8 cellular contexts compared by ENCODE assay signal in the genomic region with DNA sequence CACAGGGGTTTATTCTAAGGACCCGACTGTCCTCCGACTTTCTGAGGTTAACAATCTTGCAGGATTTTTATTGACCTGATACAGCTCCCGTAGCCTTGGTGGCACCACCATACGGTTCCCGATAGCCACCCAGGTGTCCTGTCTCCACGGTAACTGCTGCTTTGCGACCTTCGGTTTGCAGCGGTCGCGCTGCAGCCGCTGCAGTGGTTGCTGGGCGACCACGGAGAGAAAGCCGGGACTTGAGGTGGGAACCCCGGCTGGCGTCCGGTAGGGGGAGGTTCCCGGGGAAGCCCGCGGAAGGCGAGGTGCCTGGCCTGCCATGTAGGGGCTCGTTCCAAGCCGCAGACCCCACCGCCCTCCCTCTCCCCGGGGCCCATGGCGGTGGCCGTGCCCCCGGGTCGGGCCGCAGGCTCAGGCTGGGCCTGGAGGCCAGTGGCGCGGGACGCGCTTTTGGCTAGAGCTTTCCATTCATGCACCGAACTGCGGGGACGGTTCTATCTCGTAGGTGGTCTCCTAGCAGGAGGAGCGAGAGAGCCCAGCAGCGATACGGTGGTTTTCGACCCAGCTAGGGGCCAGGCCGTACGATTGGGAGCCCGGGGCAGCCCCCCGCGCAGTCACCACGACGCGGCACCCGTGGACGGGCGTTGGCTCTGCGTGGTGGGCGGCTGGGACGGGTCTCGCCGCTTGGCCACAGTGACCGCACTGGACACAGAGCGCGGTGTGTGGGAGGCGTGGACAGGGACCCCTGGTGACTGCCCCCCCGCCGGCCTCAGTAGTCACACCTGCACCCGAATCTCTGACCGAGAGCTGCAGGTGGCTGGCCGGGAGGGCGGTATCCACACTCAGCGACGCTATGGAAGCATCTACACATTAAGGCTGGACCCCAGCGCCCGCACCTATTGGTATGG. TPM values are rescaled to one million over a fixed set of nuclear protein-coding genes. Genes with fewer than 3 reads are reported as not detected.
DNase-seq lines count a peak whose midpoint lies in the region; ATAC-seq and TF ChIP-seq lines count a peak whose summit lies in the region.

A gene with protein sequence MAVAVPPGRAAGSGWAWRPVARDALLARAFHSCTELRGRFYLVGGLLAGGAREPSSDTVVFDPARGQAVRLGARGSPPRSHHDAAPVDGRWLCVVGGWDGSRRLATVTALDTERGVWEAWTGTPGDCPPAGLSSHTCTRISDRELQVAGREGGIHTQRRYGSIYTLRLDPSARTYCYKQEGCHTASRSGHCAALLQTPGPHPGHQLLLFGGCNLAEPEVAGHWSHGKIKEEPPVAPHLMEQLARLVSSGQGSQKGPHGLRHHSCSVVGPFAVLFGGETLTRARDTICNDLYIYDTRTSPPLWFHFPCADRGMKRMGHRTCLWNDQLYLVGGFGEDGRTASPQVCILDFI (plus strand): TSS at position 201 of the 908 bp plus-strand sequence. CDS start 175 bp downstream, at position 376.

- peak within 1 kb of the TSS; percentile 40 for H3K27ac Mint-ChIP-seq in dendritic cell treated with granulocyte-macrophage colony-stimulating factor and Interleukin-4, amounts not matched to agents 40 ng/mL and 50 ng/mL, for 4 days

- peaks cover 43% of the 10 kb centered on the region for H3K4me1 Mint-ChIP-seq in dendritic cell treated with granulocyte-macrophage colony-stimulating factor and Interleukin-4, amounts not matched to agents 40 ng/mL and 50 ng/mL, for 4 days (ENCODE audit: low read depth)

- DNase-seq in NCI-H1930 (lab: John Stamatoyannopoulos, UW): peak; percentile 89 to 90
- peak; percentile 28 to 49 for DNase-seq in activated CD4-positive, alpha-beta T cell treated with anti-CD3 and anti-CD28 coated beads, Interleukin-2, amount 50 U/mL, for 24 hours (ENCODE audit: low read depth in 1 of 2, low spot score in 1 of 2)
- peak; percentile 90 for DNase-seq in left lobe of liver (ENCODE audit: low spot score)
- peak; percentile 57 for DNase-seq in stimulated activated CD4-positive, alpha-beta T cell treated with anti-CD3 and anti-CD28 coated beads, Interleukin-4, amount 100 ng/mL, for 1 hour
- no peak for DNase-seq in Kasumi-1 (lab: John Stamatoyannopoulos, UW)

- H3K9me3 Mint-ChIP-seq in dendritic cell treated with granulocyte-macrophage colony-stimulating factor and Interleukin-4, amounts not matched to agents 40 ng/mL and 50 ng/mL, for 4 days: no peaks in the 10 kb centered on the region

- ATAC-seq in HG02610 (IDR thresholded peaks at IDR 0.05; ENCODE audit: unreplicated experiment) (peak; percentile 69), left lobe of liver (peak; percentile 89)

- H3K36me3 Mint-ChIP-seq in dendritic cell treated with granulocyte-macrophage colony-stimulating factor and Interleukin-4, amounts not matched to agents 40 ng/mL and 50 ng/mL, for 4 days (ENCODE audit: low read depth): peaks cover 46% of the 10 kb centered on the region

- intact Hi-C loops in dendritic cell treated with granulocyte-macrophage colony-stimulating factor and Interleukin-4, amounts not matched to agents 40 ng/mL and 50 ng/mL, for 4 days (cut with micrococcal nuclease): no loop called here

- H3K27me3 Mint-ChIP-seq in dendritic cell treated with granulocyte-macrophage colony-stimulating factor and Interleukin-4, amounts not matched to agents 40 ng/mL and 50 ng/mL, for 4 days: peaks cover 12% of the 10 kb centered on the region

- peak within 1 kb of the TSS; percentile 59 for H3K4me3 Mint-ChIP-seq in dendritic cell treated with granulocyte-macrophage colony-stimulating factor and Interleukin-4, amounts not matched to agents 40 ng/mL and 50 ng/mL, for 4 days

- TF ChIP-seq CTCF in GM12873 (IDR thresholded peaks at IDR 0.05; ENCODE audit: insufficient read depth, low read depth, low read length, missing control alignments): peak; percentile 20

RNA-seq across cellular contexts. Expression of the gene that starts here (rescaled TPM):
- total RNA-seq in left lobe of liver: 6.2 TPM

Comparison
In these comparisons a context has a peak if more than half of its experiments do, and no peak if none do; other contexts are left out.
1. DNase-seq: peak in NCI-H1930 (2 of 2), activated CD4-positive, alpha-beta T cell treated with anti-CD3 and anti-CD28 coated beads, Interleukin-2, amount 50 U/mL, for 24 hours (2 of 2), left lobe of liver (single experiment) and stimulated activated CD4-positive, alpha-beta T cell treated with anti-CD3 and anti-CD28 coated beads, Interleukin-4, amount 100 ng/mL, for 1 hour (single experiment); none in Kasumi-1 (0 of 2).